ENCODE assay signal across 8 cellular contexts in genomic region chr15:58521293-58521991, GRCh38.
A peak's percentile ranks its signal among the peaks of the same experiment; 100 is the strongest.
DNase-seq lines count a peak whose midpoint lies in the region; ATAC-seq and TF ChIP-seq lines count a peak whose summit lies in the region.

No MANE protein-coding gene starts in this region.

- ATAC-seq in upper lobe of left lung (ENCODE audit: low FRiP score in 2 of 2) = peak; percentile 56 to 84
- no peak for ATAC-seq in HG03175 (IDR thresholded peaks at IDR 0.05; ENCODE audit: unreplicated experiment)
- ATAC-seq in HG03469 (IDR thresholded peaks at IDR 0.05; ENCODE audit: unreplicated experiment) = no peak

- peaks cover 0 to 12% (median 8%) of the 10 kb centered on the region in 11 experiments; a peak in 15 of 22 replicates for H3K9me3 ChIP-seq in BLaER1 treated with 17β-estradiol and CSF1 and Interleukin-3, amounts not matched to agents 10 nM and 100 nM (replicated peaks in 1 of 11)
- no peaks in the 10 kb centered on the region for H3K9me3 ChIP-seq in breast epithelium
- H3K9me3 ChIP-seq in upper lobe of left lung = no peaks in the 10 kb centered on the region

- TF ChIP-seq EP300 in upper lobe of left lung (IDR thresholded peaks at IDR 0.05) = no peak

- WGBS in upper lobe of left lung, 2 donors = 53 to 60% methylated on average over 13 of the region's 13 CpGs

- TF ChIP-seq POLR2A in breast epithelium (IDR thresholded peaks at IDR 0.05) (no peak), upper lobe of left lung (IDR thresholded peaks at IDR 0.05) (peak in 1 of 4 donors; percentile 23)

- H3K4me1 ChIP-seq in BLaER1 treated with 17β-estradiol and CSF1 and Interleukin-3, amounts not matched to agents 10 nM and 100 nM = peaks cover 64 to 100% (median 92%) of the 10 kb centered on the region in 10 experiments
- H3K4me1 ChIP-seq in breast epithelium = no peaks in the 10 kb centered on the region
- H3K4me1 ChIP-seq in upper lobe of left lung = peaks cover 10 to 32% (median 23%) of the 10 kb centered on the region in 4 donors

- no peaks in the 10 kb centered on the region for H4K20me1 ChIP-seq in BLaER1 treated with 17β-estradiol and CSF1 and Interleukin-3, amounts not matched to agents 10 nM and 100 nM

- peak overlapping the region; percentile 76 to 88 (median 85) for H3K9ac ChIP-seq in BLaER1 treated with 17β-estradiol and CSF1 and Interleukin-3, amounts not matched to agents 10 nM and 100 nM

- H3K4me3 ChIP-seq in BLaER1 treated with 17β-estradiol and CSF1 and Interleukin-3, amounts not matched to agents 10 nM and 100 nM = peak overlapping the region; percentile 28 to 67 (median 55)
- no peak overlapping the region for H3K4me3 ChIP-seq in breast epithelium
- H3K4me3 ChIP-seq in upper lobe of left lung = no peak overlapping the region

- peak; percentile 98 for DNase-seq in MV-4-11 (lab: John Stamatoyannopoulos, UW)
- peak in 1 of 2 donors; percentile 72 for DNase-seq in breast epithelium (ENCODE audit: low spot score in 2 of 2)
- DNase-seq in upper lobe of left lung = peak in 1 of 2 donors; percentile 81
- DNase-seq in cerebellar cortex (ENCODE audit: low spot score) = no peak

- peak overlapping the region; percentile 80 to 97 (median 94) for H3K27ac ChIP-seq in BLaER1 treated with 17β-estradiol and CSF1 and Interleukin-3, amounts not matched to agents 10 nM and 100 nM
- H3K27ac ChIP-seq in breast epithelium (peak overlapping the region; percentile 16 to 33), layer of hippocampus (ENCODE audit: low read depth, low read length) (peak overlapping the region; percentile 79), upper lobe of left lung (peak overlapping the region; percentile 17 to 66 (median 54))

- TF ChIP-seq CTCF in breast epithelium (IDR thresholded peaks at IDR 0.05) = no peak
- TF ChIP-seq CTCF in upper lobe of left lung (IDR thresholded peaks at IDR 0.05) = no peak

- no peaks in the 10 kb centered on the region for H3K36me3 ChIP-seq in BLaER1 treated with 17β-estradiol and CSF1 and Interleukin-3, amounts not matched to agents 10 nM and 100 nM
- H3K36me3 ChIP-seq in breast epithelium = no peaks in the 10 kb centered on the region
- H3K36me3 ChIP-seq in upper lobe of left lung = no peaks in the 10 kb centered on the region

- peak overlapping the region; percentile 85 to 98 (median 94) for H3K4me2 ChIP-seq in BLaER1 treated with 17β-estradiol and CSF1 and Interleukin-3, amounts not matched to agents 10 nM and 100 nM

- intact Hi-C loops in breast epithelium (cut with DNase I; ENCODE audit: low total_unique reads) = no loop called here

- no peaks in the 10 kb centered on the region for H3K27me3 ChIP-seq in BLaER1 treated with 17β-estradiol and CSF1 and Interleukin-3, amounts not matched to agents 10 nM and 100 nM
- H3K27me3 ChIP-seq in breast epithelium = no peaks in the 10 kb centered on the region
- H3K27me3 ChIP-seq in layer of hippocampus (ENCODE audit: control insufficient read depth, insufficient read depth, low read length) = no peaks in the 10 kb centered on the region
- no peaks in the 10 kb centered on the region for H3K27me3 ChIP-seq in upper lobe of left lung

Comparison
In these comparisons a context has a peak if more than half of its experiments do, and no peak if none do; other contexts are left out.
1. H3K27ac ChIP-seq: peak in every context shown above with its lines; median percentile 94 in BLaER1 treated with 17β-estradiol and CSF1 and Interleukin-3, amounts not matched to agents 10 nM and 100 nM; 79 in layer of hippocampus; 54 in upper lobe of left lung; 24 in breast epithelium.
2. H3K4me3 ChIP-seq: peak in BLaER1 treated with 17β-estradiol and CSF1 and Interleukin-3, amounts not matched to agents 10 nM and 100 nM (10 of 10); none in breast epithelium (0 of 3) and upper lobe of left lung (0 of 4).
3. ATAC-seq: peak in upper lobe of left lung (2 of 2); none in HG03175 (single experiment) and HG03469 (single experiment).